Comparison of ENCODE assay signal across 32 cellular contexts in the genomic region with DNA sequence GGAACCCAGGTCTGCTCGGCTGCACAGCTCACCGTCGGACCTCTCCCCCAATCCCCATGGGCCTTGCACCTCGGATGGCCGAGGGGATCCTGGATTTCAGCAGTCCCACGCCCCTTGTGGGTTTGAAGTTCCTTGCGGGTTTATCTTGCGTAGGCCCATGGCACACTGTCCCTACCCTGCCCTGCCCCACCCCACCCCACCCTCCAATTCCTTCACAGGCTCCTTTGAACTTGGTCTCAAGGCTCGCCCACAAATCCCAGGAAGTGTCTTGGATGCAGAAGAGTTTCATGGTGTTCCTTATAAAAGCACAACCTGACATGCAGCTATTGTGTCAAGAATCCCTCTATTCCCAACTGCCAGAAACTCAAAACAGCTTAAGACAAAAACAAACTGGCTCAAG. TPM values are rescaled to one million over a fixed set of nuclear protein-coding genes. Genes with fewer than 3 reads are reported as not detected.
"Had no signal": no experiment of that assay in that cellular context is flagged by ENCODE, and none has a peak within 500 bp of the region (broad histone marks: within the 10 kb centered on the region; RNA-seq: fewer than 3 reads in every experiment).

No MANE protein-coding gene starts in this region.

- H3K4me3 Mint-ChIP-seq: naive B cell; naive thymus-derived CD8-positive, alpha-beta T cell; nephron; neural progenitor cell; stimulated activated effector memory CD8-positive, alpha-beta T cell treated with anti-CD3 and anti-CD28 coated beads, Interleukin-12 subunit alpha, Interleukin-12 subunit beta, amount 100 ng/mL, for 72 hours; stimulated activated naive CD8-positive, alpha-beta T cell treated with anti-CD3 and anti-CD28 coated beads, Interleukin-15, amount 100 ng/mL, for 72 hours; type B pancreatic cell had no signal

- H3K4me1 ChIP-seq: parathyroid adenoma, psoas muscle, right lobe of liver, suprapubic skin, testis, transverse colon, upper lobe of right lung, uterus had no signal

- H3K36me3 Mint-ChIP-seq: naive B cell; naive thymus-derived CD8-positive, alpha-beta T cell; neural progenitor cell; stimulated activated effector memory CD8-positive, alpha-beta T cell treated with anti-CD3 and anti-CD28 coated beads, Interleukin-12 subunit alpha, Interleukin-12 subunit beta, amount 100 ng/mL, for 72 hours; type B pancreatic cell had no signal

- H3K4me1 Mint-ChIP-seq: naive B cell; stimulated activated effector memory CD8-positive, alpha-beta T cell treated with anti-CD3 and anti-CD28 coated beads, Interleukin-12 subunit alpha, Interleukin-12 subunit beta, amount 100 ng/mL, for 72 hours had no signal

- H3K9me3 Mint-ChIP-seq: stimulated activated effector memory CD8-positive, alpha-beta T cell treated with anti-CD3 and anti-CD28 coated beads, Interleukin-12 subunit alpha, Interleukin-12 subunit beta, amount 100 ng/mL, for 72 hours; stimulated activated naive CD8-positive, alpha-beta T cell treated with anti-CD3 and anti-CD28 coated beads, Interleukin-15, amount 100 ng/mL, for 72 hours; type B pancreatic cell had no signal

- H3K9me3 ChIP-seq: ovary, psoas muscle, right lobe of liver, suprapubic skin, testis, tibial artery, transverse colon, upper lobe of right lung, uterus had no signal

- H3K36me3 ChIP-seq: neural progenitor cell, ovary, right lobe of liver, suprapubic skin, tibial artery, transverse colon, upper lobe of right lung, uterus had no signal

- DNase-seq: naive B cell; naive thymus-derived CD8-positive, alpha-beta T cell; occipital lobe; ovary; psoas muscle; right cardiac atrium; right lobe of liver; stimulated activated CD4-positive, alpha-beta T cell treated with anti-CD3 and anti-CD28 coated beads, Interleukin-15, amount 100 ng/mL, for 24 hours; stimulated activated CD4-positive, alpha-beta T cell treated with anti-CD3 and anti-CD28 coated beads, Interleukin-2, amount 100 ng/mL, for 24 hours; stimulated activated CD4-positive, alpha-beta T cell treated with anti-CD3 and anti-CD28 coated beads, Interleukin-2, amount 100 ng/mL, for 48 hours; stimulated activated CD4-positive, alpha-beta T cell treated with anti-CD3 and anti-CD28 coated beads, Interleukin-4, amount 100 ng/mL, for 24 hours; stimulated activated naive CD4-positive, alpha-beta T cell; stimulated activated naive CD8-positive, alpha-beta T cell treated with anti-CD3 and anti-CD28 coated beads, Interleukin-15, amount 100 ng/mL, for 72 hours; stimulated activated naive CD8-positive, alpha-beta T cell treated with anti-CD3 and anti-CD28 coated beads, Interleukin-15, Interleukin-2, amounts not matched to agents 100 U/mL and 50 U/mL, for 24 hours; substantia nigra; testis; tibial artery; transverse colon; upper lobe of right lung; uterus had no signal

- H3K4me3 ChIP-seq: neural progenitor cell, ovary, psoas muscle, right lobe of liver, skin epidermis, suprapubic skin, testis, tibial artery, transverse colon, upper lobe of right lung, uterus had no signal

- H3K27ac Mint-ChIP-seq: naive B cell; neural progenitor cell; progenitor cell of endocrine pancreas; stimulated activated effector memory CD8-positive, alpha-beta T cell treated with anti-CD3 and anti-CD28 coated beads, Interleukin-12 subunit alpha, Interleukin-12 subunit beta, amount 100 ng/mL, for 72 hours; stimulated activated naive CD8-positive, alpha-beta T cell treated with anti-CD3 and anti-CD28 coated beads, Interleukin-15, amount 100 ng/mL, for 72 hours; type B pancreatic cell had no signal

- H3K27me3 ChIP-seq: neural progenitor cell, ovary, right lobe of liver, suprapubic skin, testis, tibial artery, transverse colon, upper lobe of right lung, uterus had no signal

- ATAC-seq: naive thymus-derived CD8-positive, alpha-beta T cell; psoas muscle; right cardiac atrium; right lobe of liver; stimulated activated effector memory CD8-positive, alpha-beta T cell treated with anti-CD3 and anti-CD28 coated beads, Interleukin-12 subunit alpha, Interleukin-12 subunit beta, amount 100 ng/mL, for 72 hours; stimulated activated naive CD8-positive, alpha-beta T cell treated with anti-CD3 and anti-CD28 coated beads, Interleukin-15, amount 100 ng/mL, for 72 hours; stimulated activated naive CD8-positive, alpha-beta T cell treated with anti-CD3 and anti-CD28 coated beads, Interleukin-15, Interleukin-2, amounts not matched to agents 100 U/mL and 50 U/mL, for 24 hours; upper lobe of right lung had no signal

- H3K27ac ChIP-seq: neural progenitor cell, ovary, parathyroid adenoma, psoas muscle, right lobe of liver, skin epidermis, testis, tibial artery, transverse colon, upper lobe of right lung, uterus had no signal

RNA-seq across cellular contexts. Expression of a gene that starts 11.2 kb away (rescaled TPM):
- total RNA-seq: naive thymus-derived CD8-positive, alpha-beta T cell; occipital lobe; osteoblast; ovary; progenitor cell of endocrine pancreas; psoas muscle; renal cortical epithelial cell; right cardiac atrium; right lobe of liver; suprapubic skin; transverse colon; upper lobe of right lung; urinary bladder; uterus had no signal
- polyA plus RNA-seq: naive thymus-derived CD8-positive, alpha-beta T cell; neural cell; ovary; psoas muscle; right cardiac atrium; urinary bladder had no signal
